Comparison of ENCODE assay signal across 8 cellular contexts in genomic region chr14:103260629-103261124, GRCh38.
A peak's percentile ranks its signal among the peaks of the same experiment; 100 is the strongest.
DNase-seq lines count a peak whose midpoint lies in the region; ATAC-seq and TF ChIP-seq lines count a peak whose summit lies in the region.

No MANE protein-coding gene starts in this region.

- peak; percentile 48 for ATAC-seq in activated T-helper 17 cell treated with anti-CD3 and anti-CD28 coated beads, Interleukin-2, amount 50 U/mL, for 72 hours (replicated peaks)
- no peak for ATAC-seq in HG03439 (IDR thresholded peaks at IDR 0.05; ENCODE audit: unreplicated experiment)

- H3K27ac ChIP-seq in HEK293 (ENCODE audit: extremely low read depth, low read depth, low read length) (peak overlapping the region; percentile 48; the same call in 1 of the 2 replicates), subcutaneous abdominal adipose tissue (ENCODE audit: low read depth, low read length) (peak overlapping the region; percentile 90)

- POLR2A ChIA-PET in HEK293 (lab: Yijun Ruan, JAX) = interaction anchor here (0.6 kb wide), 1 partner anchor 128 kb away, joined by 3 read pairs; no protein-coding TSS in a partner anchor

- peak overlapping the region; percentile 60 to 83 (median 81) for H3K9ac ChIP-seq in subcutaneous abdominal adipose tissue (ENCODE audit: low read length in 5 of 5)

- peak; percentile 30 for DNase-seq in AG10803 (ENCODE audit: low read depth)
- DNase-seq in kidney epithelial cell (ENCODE audit: low read depth) = no peak
- DNase-seq in GM13977 (ENCODE audit: low spot score) = no peak
- no peak for DNase-seq in GM10266 (ENCODE audit: extremely low spot score)

- H3K9me3 Mint-ChIP-seq in activated T-helper 17 cell treated with anti-CD3 and anti-CD28 coated beads, Interleukin-2, amount 50 U/mL, for 72 hours = no peaks in the 10 kb centered on the region

- CTCF ChIA-PET in HEK293 (lab: Yijun Ruan, JAX) = interaction anchor here (0.6 kb wide), 2 partner anchors 32 to 513 kb away, joined by 3 to 4 read pairs; no protein-coding TSS in a partner anchor

- in situ Hi-C loops in GM13977 (cut with MboI; ENCODE audit: low pct_unique_long_range_greater_than_20kb, low sequenced_read_pairs, unreplicated experiment) = no loop called here

- H3K36me3 ChIP-seq in HEK293 (ENCODE audit: control insufficient read depth in 2 of 2, insufficient read depth in 1 of 2, low read length in 2 of 2) (no peaks in the 10 kb centered on the region), kidney epithelial cell (ENCODE audit: control insufficient read depth, insufficient read depth, low read length) (no peaks in the 10 kb centered on the region), subcutaneous abdominal adipose tissue (ENCODE audit: control insufficient read depth in 5 of 5, insufficient read depth in 5 of 5, low read length in 5 of 5) (no peaks in the 10 kb centered on the region)

- no peak for TF ChIP-seq CTCF in AG10803 (conservative IDR thresholded peaks at IDR 0.05; ENCODE audit: low read length)
- no peak for TF ChIP-seq CTCF in HEK293 (tag by site-specific recombination; IDR thresholded peaks at IDR 0.05)
- TF ChIP-seq CTCF in kidney epithelial cell (IDR thresholded peaks at IDR 0.05; ENCODE audit: insufficient read depth, low read length, poor library complexity, severe bottlenecking) = no peak
- TF ChIP-seq CTCF in GM13977 (IDR thresholded peaks at IDR 0.05; ENCODE audit: extremely low read depth, insufficient read depth, missing control alignments) = no peak
- no peak for TF ChIP-seq CTCF in GM10266 (IDR thresholded peaks at IDR 0.05; ENCODE audit: control insufficient read depth, insufficient read depth, low read depth, missing control alignments)

- H3K27me3 ChIP-seq in kidney epithelial cell (ENCODE audit: control insufficient read depth, insufficient read depth, low read length) (no peaks in the 10 kb centered on the region), subcutaneous abdominal adipose tissue (ENCODE audit: control insufficient read depth in 5 of 5, insufficient read depth in 4 of 5, low read length in 5 of 5) (no peaks in the 10 kb centered on the region)

- H3K9me3 ChIP-seq in HEK293 (ENCODE audit: control insufficient read depth, insufficient read depth, low read depth, low read length) (no peaks in the 10 kb centered on the region), subcutaneous abdominal adipose tissue (ENCODE audit: control insufficient read depth in 5 of 5, low read length in 5 of 5) (peaks cover 0 to 6% (median 0%) of the 10 kb centered on the region in 5 donors)

- H3K27ac Mint-ChIP-seq in activated T-helper 17 cell treated with anti-CD3 and anti-CD28 coated beads, Interleukin-2, amount 50 U/mL, for 72 hours = peak overlapping the region; percentile 21

- H3K4me1 ChIP-seq in HEK293 (ENCODE audit: control insufficient read depth, insufficient read depth, low read length) (0 out of 2 replicates have a peak, but pooled peaks cover 3% of the 10 kb centered on the region), subcutaneous abdominal adipose tissue (ENCODE audit: control insufficient read depth in 5 of 5, insufficient read depth in 5 of 5, low read length in 5 of 5) (peaks cover 5 to 12% (median 11%) of the 10 kb centered on the region in 5 donors)

- peaks cover 9% of the 10 kb centered on the region for H3K4me1 Mint-ChIP-seq in activated T-helper 17 cell treated with anti-CD3 and anti-CD28 coated beads, Interleukin-2, amount 50 U/mL, for 72 hours

- H3K4me3 ChIP-seq in AG10803 (ENCODE audit: low read length) = peak overlapping the region; percentile 68
- H3K4me3 ChIP-seq in HEK293 (ENCODE audit: low read depth, low read length) = peak overlapping the region; percentile 33
- peak overlapping the region; percentile 9 for H3K4me3 ChIP-seq in kidney epithelial cell (ENCODE audit: low read depth, low read length)
- peak overlapping the region; percentile 69 to 84 (median 77) for H3K4me3 ChIP-seq in subcutaneous abdominal adipose tissue (ENCODE audit: low read depth in 1 of 5, low read length in 5 of 5)

- no peaks in the 10 kb centered on the region for H3K36me3 Mint-ChIP-seq in activated T-helper 17 cell treated with anti-CD3 and anti-CD28 coated beads, Interleukin-2, amount 50 U/mL, for 72 hours (ENCODE audit: low read depth)

- H3K4me3 Mint-ChIP-seq in activated T-helper 17 cell treated with anti-CD3 and anti-CD28 coated beads, Interleukin-2, amount 50 U/mL, for 72 hours = peak overlapping the region; percentile 44

- peaks cover 14% of the 10 kb centered on the region for H3K27me3 Mint-ChIP-seq in activated T-helper 17 cell treated with anti-CD3 and anti-CD28 coated beads, Interleukin-2, amount 50 U/mL, for 72 hours

TF ChIP-seq in HEK293, 187 proteins besides CTCF, POLR2A, EP300 and RAD21 (continues in another document):
- TF ChIP-seq ZNF19 (tag by site-specific recombination; IDR thresholded peaks at IDR 0.05; ENCODE audit: low read depth) (no peak), ZFP3 (tag by site-specific recombination; IDR thresholded peaks at IDR 0.05; ENCODE audit: low read depth) (no peak), ZFHX2 (tag by site-specific recombination; conservative IDR thresholded peaks at IDR 0.05) (peak; percentile 6; the same call in 1 of the 2 replicates), ZNF518A (tag by site-specific recombination; conservative IDR thresholded peaks at IDR 0.05; ENCODE audit: low read depth) (no peak), ZBTB26 (tag by site-specific recombination; optimal IDR thresholded peaks at IDR 0.05) (no peak), MEIS1 (CRISPR knock-in tag; IDR thresholded peaks at IDR 0.05; ENCODE audit: borderline replicate concordance) (no peak), ZNF555 (tag by site-specific recombination; conservative IDR thresholded peaks at IDR 0.05) (no peak), ZNF654 (tag by site-specific recombination; IDR thresholded peaks at IDR 0.05; ENCODE audit: low read depth) (no peak), ZNF792 (tag by site-specific recombination; IDR thresholded peaks at IDR 0.05) (no peak), ZNF660 (tag by site-specific recombination; IDR thresholded peaks at IDR 0.05) (0 out of 2 replicates have a peak, but pooled peaks have one; percentile 12), ZNF148 (tag by site-specific recombination; IDR thresholded peaks at IDR 0.05; ENCODE audit: borderline replicate concordance) (no peak)

Comparison
In these comparisons a context has a peak if more than half of its experiments do, and no peak if none do; other contexts are left out.
1. H3K4me3 ChIP-seq: peak in every context shown above with its lines; median percentile 77 in subcutaneous abdominal adipose tissue; 68 in AG10803; 33 in HEK293; 9 in kidney epithelial cell.